8 cellular contexts compared by ENCODE assay signal in the genomic region with DNA sequence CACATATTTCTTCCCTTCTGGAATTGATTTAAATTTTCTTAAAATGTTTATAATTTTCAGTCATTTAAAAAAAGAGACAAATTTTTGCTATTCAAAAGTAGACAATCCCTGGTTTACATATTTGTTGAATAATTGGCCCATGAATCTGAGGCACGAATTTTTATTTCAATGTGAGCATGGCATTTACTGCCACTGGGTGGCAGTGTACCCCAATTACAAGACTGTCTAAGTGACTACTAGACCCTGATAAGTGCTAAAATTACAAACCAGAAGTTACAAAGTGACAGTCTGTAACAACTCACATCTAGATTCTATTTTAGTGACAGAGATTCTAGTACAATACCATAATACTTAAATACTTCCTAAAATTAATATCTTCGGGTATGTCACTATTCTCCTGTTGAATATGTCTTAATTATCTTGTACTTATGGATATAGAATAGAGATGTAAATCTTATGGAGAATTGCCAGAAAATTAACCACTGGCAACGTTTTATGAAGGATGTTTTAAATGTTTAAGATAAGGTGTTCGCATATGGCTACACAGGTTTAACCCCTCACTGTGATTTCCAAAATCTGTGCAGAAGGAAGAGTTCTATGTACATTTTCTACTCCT.
A peak's percentile ranks its signal among the peaks of the same experiment; 100 is the strongest.
DNase-seq lines count a peak whose midpoint lies in the region; ATAC-seq, FAIRE-seq and TF ChIP-seq lines count a peak whose summit lies in the region.

No MANE protein-coding gene starts in this region.

- peaks cover 0 to 13% (median 0%) of the 10 kb centered on the region in 4 donors for H3K27me3 ChIP-seq in pancreas

- H3K4me1 ChIP-seq in pancreas: no peaks in the 10 kb centered on the region

- DNase-seq in ACHN: peak; percentile 55
- DNase-seq in GM12865 (ENCODE audit: low read depth): peak; percentile 67
- DNase-seq in HuH-7.5 (ENCODE audit: low spot score): peak; percentile 17
- peak; percentile 44 for DNase-seq in SW480 (ENCODE audit: low spot score)
- DNase-seq in fibroblast of the conjunctiva (ENCODE audit: low read depth): peak; percentile 57
- DNase-seq in pancreas: peak in 2 of 6 donors; percentile 9 to 34
- no peak for DNase-seq in activated effector memory CD4-positive, alpha-beta T cell treated with Interleukin-2 at 50 U/mL for 16 hours
- no peak for DNase-seq in mesenteric fat pad (ENCODE audit: low spot score)

- intact Hi-C loops in pancreas (cut with DNase I): loop anchor here in 2 of 3 donors (10.0 kb wide), 2 partner anchors 408 to 738 kb away; a partner anchor contains a TSS

- 11% methylated on average over 4 of the region's 4 CpGs for WGBS in pancreas, 2 donors

- H3K27ac ChIP-seq in pancreas: no peak overlapping the region

- TF ChIP-seq CTCF in GM12865 (IDR thresholded peaks at IDR 0.05; ENCODE audit: insufficient read depth, low read depth, low read length, missing control alignments) (peak; percentile 62), pancreas (IDR thresholded peaks at IDR 0.05) (peak; percentile 42 to 78 (median 72))

- FAIRE-seq in pancreas (lab: Jason Lieb, UNC): peak; percentile 94

- ATAC-seq in pancreas: peak in 3 of 4 donors; percentile 71 to 82 (median 82)

- in situ Hi-C loops in ACHN (cut with HindIII; ENCODE audit: low pct_ligation_motif_present, low pct_unique_long_range_greater_than_20kb, low sequenced_read_pairs): no loop called here

- H3K36me3 ChIP-seq in pancreas: no peaks in the 10 kb centered on the region

- no peak overlapping the region for H3K4me3 ChIP-seq in GM12865 (ENCODE audit: low read depth, low read length)
- H3K4me3 ChIP-seq in pancreas: no peak overlapping the region

- H3K9me3 ChIP-seq in pancreas: no peaks in the 10 kb centered on the region

Comparison
In these comparisons a context has a peak if more than half of its experiments do, and no peak if none do; other contexts are left out.
1. DNase-seq: peak in ACHN (single experiment), GM12865 (single experiment), HuH-7.5 (single experiment), SW480 (single experiment) and fibroblast of the conjunctiva (single experiment); none in activated effector memory CD4-positive, alpha-beta T cell treated with Interleukin-2 at 50 U/mL for 16 hours (single experiment) and mesenteric fat pad (single experiment).